Comparison of ENCODE assay signal across 1 cellular context in the genomic region with DNA sequence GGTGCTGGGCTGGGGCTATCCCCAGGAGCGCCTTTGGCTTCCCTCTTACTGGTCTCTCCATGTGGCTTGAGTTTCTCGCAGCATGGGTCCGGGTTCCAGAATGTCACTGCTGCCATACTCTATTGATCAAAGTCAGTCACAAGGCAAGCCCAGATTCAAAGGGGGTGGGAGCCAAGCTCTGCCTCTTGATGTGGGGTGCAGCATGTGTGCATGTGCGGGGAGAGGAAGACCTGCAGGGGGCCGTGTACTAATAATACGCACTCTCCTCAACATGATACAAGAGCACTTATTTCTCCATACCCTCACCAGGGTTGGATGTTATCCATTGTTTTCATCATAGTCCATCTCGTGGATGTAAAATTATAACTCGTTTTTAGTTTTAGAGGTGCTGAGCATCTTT.
TF ChIP-seq lines count a peak whose summit lies in the region.

No MANE protein-coding gene starts in this region.

TF ChIP-seq in H1, 55 proteins besides CTCF, POLR2A, EP300 and RAD21 (continued from another document):
- no peak for TF ChIP-seq GABPA (IDR thresholded peaks at IDR 0.05; ENCODE audit: borderline replicate concordance, insufficient read depth, low read length)
- no peak for TF ChIP-seq BACH1 (IDR thresholded peaks at IDR 0.05; ENCODE audit: low read length)
- no peak for TF ChIP-seq CEBPB (IDR thresholded peaks at IDR 0.05; ENCODE audit: low read depth, low read length)
- no peak for TF ChIP-seq SAP30 (IDR thresholded peaks at IDR 0.05; ENCODE audit: insufficient read depth, insufficient replicate concordance, low read length)
